8 cellular contexts compared by ENCODE assay signal in the genomic region with DNA sequence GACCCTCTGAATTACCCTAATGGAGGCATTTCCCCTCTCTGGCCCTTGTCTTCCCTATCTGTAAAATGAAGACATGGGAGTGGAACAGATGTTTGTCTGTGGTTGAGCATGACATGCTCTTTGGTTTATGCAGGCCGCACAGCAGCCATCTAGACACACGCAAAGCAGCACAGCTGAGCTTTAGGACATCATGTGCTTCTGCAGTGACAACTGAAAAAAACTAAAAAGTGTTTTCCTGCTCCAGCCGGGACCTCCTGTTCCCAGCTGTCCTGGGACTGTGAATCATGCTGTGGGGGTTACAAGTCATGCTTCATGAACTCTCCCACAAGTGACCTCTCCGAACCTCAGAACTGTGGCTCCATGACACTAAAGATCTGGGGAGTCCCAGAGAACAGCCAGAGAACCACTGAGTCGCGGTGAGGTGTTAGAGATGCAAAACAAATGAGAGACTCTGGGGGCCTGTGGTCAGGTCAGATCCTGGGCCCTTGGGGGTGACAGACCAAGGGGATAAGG. TPM values are rescaled to one million over a fixed set of nuclear protein-coding genes. Genes with fewer than 3 reads are reported as not detected.
A peak's percentile ranks its signal among the peaks of the same experiment; 100 is the strongest.
DNase-seq lines count a peak whose midpoint lies in the region; ATAC-seq and TF ChIP-seq lines count a peak whose summit lies in the region.

No MANE protein-coding gene starts in this region.

- WGBS in esophagus muscularis mucosa: 61% methylated on average over 6 of the region's 6 CpGs
- 56 to 60% (median 58%) methylated on average over 6 of the region's 6 CpGs for WGBS in psoas muscle, 3 donors

- H3K4me1 Mint-ChIP-seq in activated CD4-positive, alpha-beta T cell treated with anti-CD3 and anti-CD28 coated beads, Interleukin-2, amount 10 ng/mL, durations not matched to agents 7 days and 5 days: peaks cover 72% of the 10 kb centered on the region

- ATAC-seq in HG02884 (IDR thresholded peaks at IDR 0.05; ENCODE audit: unreplicated experiment): peak; percentile 44
- peak in 3 of 4 donors; percentile 19 to 27 (median 20) for ATAC-seq in psoas muscle

- no peaks in the 10 kb centered on the region for H3K36me3 ChIP-seq in esophagus muscularis mucosa
- no peaks in the 10 kb centered on the region for H3K36me3 ChIP-seq in psoas muscle (ENCODE audit: insufficient read depth in 1 of 2, low read depth in 1 of 2)

- H3K4me1 ChIP-seq in esophagus muscularis mucosa: peaks cover 60 to 70% (median 65%) of the 10 kb centered on the region in 4 donors
- peaks cover 11% of the 10 kb centered on the region for H3K4me1 ChIP-seq in psoas muscle

- H3K36me3 Mint-ChIP-seq in activated CD4-positive, alpha-beta T cell treated with anti-CD3 and anti-CD28 coated beads, Interleukin-2, amount 10 ng/mL, durations not matched to agents 7 days and 5 days (ENCODE audit: low read depth): peaks cover 16% of the 10 kb centered on the region

- CTCF ChIA-PET in activated CD4-positive, alpha-beta T cell treated with anti-CD3 and anti-CD28 coated beads, Interleukin-2, amount 10 ng/mL, durations not matched to agents 7 days and 5 days (lab: Charles Lee): interaction anchor here (0.8 to 2.1 kb wide), 4 partner anchors 10 to 79 kb away, joined by 3 to 8 read pairs (median 5); a partner anchor contains a TSS

- peak overlapping the region; percentile 87 for H3K27ac Mint-ChIP-seq in activated CD4-positive, alpha-beta T cell treated with anti-CD3 and anti-CD28 coated beads, Interleukin-2, amount 10 ng/mL, durations not matched to agents 7 days and 5 days

- H3K9me3 ChIP-seq in esophagus muscularis mucosa (no peaks in the 10 kb centered on the region), psoas muscle (no peaks in the 10 kb centered on the region)

- H3K27me3 Mint-ChIP-seq in activated CD4-positive, alpha-beta T cell treated with anti-CD3 and anti-CD28 coated beads, Interleukin-2, amount 10 ng/mL, durations not matched to agents 7 days and 5 days: no peaks in the 10 kb centered on the region

- no peak for DNase-seq in activated CD4-positive, alpha-beta T cell treated with anti-CD3 and anti-CD28 coated beads, Interleukin-2, amount 10 ng/mL, durations not matched to agents 7 days and 5 days
- DNase-seq in activated CD4-positive, alpha-beta T cell treated with anti-CD3 and anti-CD28 coated beads for 4 hours: no peak
- peak; percentile 68 for DNase-seq in SIG-M5 treated with dmso at 0.1 percent for 504 hours (lab: John Stamatoyannopoulos, UW; ENCODE audit: unreplicated experiment)
- DNase-seq in esophagus muscularis mucosa (ENCODE audit: extremely low spot score): no peak
- DNase-seq in psoas muscle: peak; percentile 46 to 67
- DNase-seq in hippocampal formation (lab: John Stamatoyannopoulos, UW): no peak
- DNase-seq in HUDEP-2 (lab: John Stamatoyannopoulos, UW; ENCODE audit: unreplicated experiment in 76 of 76): no peak

- TF ChIP-seq CTCF in esophagus muscularis mucosa (IDR thresholded peaks at IDR 0.05): no peak
- TF ChIP-seq CTCF in psoas muscle (IDR thresholded peaks at IDR 0.05): no peak

- H3K4me3 ChIP-seq in esophagus muscularis mucosa (peak overlapping the region; percentile 60 to 93 (median 75)), psoas muscle (peak overlapping the region; percentile 79)

- POLR2A ChIA-PET in activated CD4-positive, alpha-beta T cell treated with anti-CD3 and anti-CD28 coated beads, Interleukin-2, amount 10 ng/mL, durations not matched to agents 7 days and 5 days (lab: Charles Lee): no interaction called here

- H3K27me3 ChIP-seq in esophagus muscularis mucosa: no peaks in the 10 kb centered on the region
- no peaks in the 10 kb centered on the region for H3K27me3 ChIP-seq in psoas muscle (ENCODE audit: insufficient read depth in 3 of 3, low read length in 2 of 3)

- H3K27ac ChIP-seq in esophagus muscularis mucosa (replicated peaks in 1 of 4): peak overlapping the region; percentile 90 to 95 (median 93)
- H3K27ac ChIP-seq in psoas muscle: peak overlapping the region; percentile 79

- intact Hi-C loops in esophagus muscularis mucosa (cut with DNase I): loop anchor here (10.0 kb wide), 1 partner anchor 225 kb away; no protein-coding TSS in a partner anchor
- intact Hi-C loops in psoas muscle (cut with DNase I): no loop called here

- peak overlapping the region; percentile 98 for H3K4me3 Mint-ChIP-seq in activated CD4-positive, alpha-beta T cell treated with anti-CD3 and anti-CD28 coated beads, Interleukin-2, amount 10 ng/mL, durations not matched to agents 7 days and 5 days

- TF ChIP-seq EP300 in esophagus muscularis mucosa (IDR thresholded peaks at IDR 0.05): peak; percentile 44

- peaks cover 1% of the 10 kb centered on the region for H3K9me3 Mint-ChIP-seq in activated CD4-positive, alpha-beta T cell treated with anti-CD3 and anti-CD28 coated beads, Interleukin-2, amount 10 ng/mL, durations not matched to agents 7 days and 5 days

- no peak for TF ChIP-seq POLR2A in esophagus muscularis mucosa (IDR thresholded peaks at IDR 0.05; ENCODE audit: low read depth)

RNA-seq across cellular contexts. Expression of a gene that starts 1.7 kb away (rescaled TPM):
- 1 to 10 TPM; 8.4 to 8.9 TPM for total RNA-seq in activated CD4-positive, alpha-beta T cell treated with anti-CD3 and anti-CD28 coated beads, Interleukin-2, amount 10 ng/mL, durations not matched to agents 7 days and 5 days
- total RNA-seq in esophagus muscularis mucosa (10 to 100 TPM; 39.9 to 48.4 (median 44.4) TPM), psoas muscle (1 to 10 TPM; 6.4 to 7.0 (median 6.8) TPM)
- polyA plus RNA-seq in psoas muscle: 10 to 100 TPM in 1 of 3 donors, 1 to 10 TPM in 2; 9.6 to 25.5 (median 9.6) TPM

RNA-seq across cellular contexts. Expression of a gene that starts 21.4 kb away (rescaled TPM):
- total RNA-seq in activated CD4-positive, alpha-beta T cell treated with anti-CD3 and anti-CD28 coated beads, Interleukin-2, amount 10 ng/mL, durations not matched to agents 7 days and 5 days: 10 to 100 TPM; 38.7 to 45.6 TPM
- total RNA-seq in esophagus muscularis mucosa (10 to 100 TPM; 48.5 to 59.7 (median 49.3) TPM), psoas muscle (10 to 100 TPM; 50.9 to 81.5 (median 70.6) TPM)
- polyA plus RNA-seq in psoas muscle: 10 to 100 TPM; 28.8 to 39.3 (median 31.5) TPM

Comparison
In these comparisons a context has a peak if more than half of its experiments do, and no peak if none do; other contexts are left out.
1. DNase-seq: peak in SIG-M5 treated with dmso at 0.1 percent for 504 hours (single experiment) and psoas muscle (2 of 2); none in activated CD4-positive, alpha-beta T cell treated with anti-CD3 and anti-CD28 coated beads, Interleukin-2, amount 10 ng/mL, durations not matched to agents 7 days and 5 days (single experiment), activated CD4-positive, alpha-beta T cell treated with anti-CD3 and anti-CD28 coated beads for 4 hours (0 of 2), esophagus muscularis mucosa (single experiment), hippocampal formation (0 of 2) and HUDEP-2 (0 of 76).
2. RNA of a gene that starts 1.7 kb away (total RNA-seq): 39.9 to 48.4 TPM in esophagus muscularis mucosa; 8.4 to 8.9 TPM in activated CD4-positive, alpha-beta T cell treated with anti-CD3 and anti-CD28 coated beads, Interleukin-2, amount 10 ng/mL, durations not matched to agents 7 days and 5 days and 6.4 to 7.0 TPM in psoas muscle; every median in the first group is over 4 times any median in the second.